1 cellular context compared by ENCODE assay signal in the genomic region with DNA sequence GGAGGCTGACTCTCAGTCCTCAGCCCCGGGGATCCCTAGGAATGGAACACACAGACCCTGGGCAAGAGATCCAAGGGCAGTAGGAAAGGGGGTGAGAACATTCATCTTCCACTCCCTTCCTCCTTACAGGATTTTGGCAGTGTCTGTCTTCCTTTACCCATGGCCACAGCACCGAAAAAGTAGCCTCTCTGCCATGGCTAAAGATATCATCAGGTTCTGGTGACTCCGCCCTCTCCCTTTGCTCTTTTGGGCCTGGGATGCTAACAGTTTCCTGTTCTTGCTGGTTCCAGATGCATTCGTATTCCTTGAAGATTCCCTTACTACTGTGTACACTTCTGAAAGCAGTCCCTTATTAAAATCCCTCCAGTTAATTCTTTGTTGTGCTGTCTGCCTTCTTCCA.
TF ChIP-seq lines count a peak whose summit lies in the region.

No MANE protein-coding gene starts in this region.

TF ChIP-seq in HCT116, 20 proteins besides CTCF, POLR2A, EP300 and RAD21:
- TF ChIP-seq REST (IDR thresholded peaks at IDR 0.05; ENCODE audit: low read depth) (no peak), JUND (IDR thresholded peaks at IDR 0.05) (no peak), EZH2 (IDR thresholded peaks at IDR 0.05) (no peak)
- TF ChIP-seq, protein P1, sequence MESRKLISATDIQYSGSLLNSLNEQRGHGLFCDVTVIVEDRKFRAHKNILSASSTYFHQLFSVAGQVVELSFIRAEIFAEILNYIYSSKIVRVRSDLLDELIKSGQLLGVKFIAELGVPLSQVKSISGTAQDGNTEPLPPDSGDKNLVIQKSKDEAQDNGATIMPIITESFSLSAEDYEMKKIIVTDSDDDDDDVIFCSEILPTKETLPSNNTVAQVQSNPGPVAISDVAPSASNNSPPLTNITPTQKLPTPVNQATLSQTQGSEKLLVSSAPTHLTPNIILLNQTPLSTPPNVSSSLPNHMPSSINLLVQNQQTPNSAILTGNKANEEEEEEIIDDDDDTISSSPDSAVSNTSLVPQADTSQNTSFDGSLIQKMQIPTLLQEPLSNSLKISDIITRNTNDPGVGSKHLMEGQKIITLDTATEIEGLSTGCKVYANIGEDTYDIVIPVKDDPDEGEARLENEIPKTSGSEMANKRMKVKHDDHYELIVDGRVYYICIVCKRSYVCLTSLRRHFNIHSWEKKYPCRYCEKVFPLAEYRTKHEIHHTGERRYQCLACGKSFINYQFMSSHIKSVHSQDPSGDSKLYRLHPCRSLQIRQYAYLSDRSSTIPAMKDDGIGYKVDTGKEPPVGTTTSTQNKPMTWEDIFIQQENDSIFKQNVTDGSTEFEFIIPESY (IDR thresholded peaks at IDR 0.05; ENCODE audit: extremely low read depth, insufficient replicate concordance, low read length), result no peak
